ENCODE assay signal across 1 cellular context in the genomic region with DNA sequence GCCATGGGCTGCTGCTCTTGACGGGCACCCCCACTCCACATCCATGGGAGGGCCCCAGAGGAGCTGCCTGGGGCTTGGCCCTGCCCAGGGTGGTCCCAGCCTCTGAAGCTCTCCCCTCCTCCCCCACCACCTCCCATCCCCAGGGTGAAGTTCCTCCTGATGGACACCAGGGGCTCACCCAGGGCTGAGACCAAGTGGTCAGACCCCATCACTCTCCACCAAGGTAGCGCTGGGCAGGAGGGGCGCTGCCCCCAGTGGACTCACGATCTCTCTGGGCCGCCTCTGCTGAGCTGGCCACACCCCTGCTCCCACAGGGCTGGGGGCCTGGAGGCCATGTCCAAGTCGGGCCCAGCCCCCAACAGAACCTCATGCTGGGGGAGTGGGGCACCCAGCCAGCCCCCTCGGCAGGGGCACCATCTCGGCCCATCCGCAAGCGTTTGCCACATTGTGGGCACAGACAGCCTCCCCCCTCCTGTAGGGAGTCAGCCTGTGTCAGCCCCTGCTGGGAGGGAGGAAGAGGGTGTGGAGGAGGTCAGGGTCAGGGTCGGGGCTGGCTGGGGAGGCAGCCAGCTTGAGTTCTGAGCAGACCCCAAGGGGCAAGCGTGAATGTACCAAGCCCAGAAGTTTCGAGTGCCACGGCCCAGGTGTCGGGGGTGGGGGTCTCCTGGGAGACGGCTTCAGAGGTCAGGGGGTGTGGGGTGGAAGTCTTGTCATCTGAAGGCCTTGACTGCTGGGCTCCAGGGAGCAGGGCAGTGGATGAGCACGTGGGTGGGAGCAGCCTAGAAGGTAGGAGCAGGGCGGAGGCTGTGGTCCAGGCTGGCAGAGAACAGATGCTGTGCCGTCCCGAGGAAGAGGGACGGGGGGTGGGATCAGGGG.
TF ChIP-seq lines count a peak whose summit lies in the region.

No MANE protein-coding gene starts in this region.

TF ChIP-seq in HepG2, 621 proteins besides CTCF, POLR2A, EP300 and RAD21 (continued from another document and continues in another):
- TF ChIP-seq, protein P1, sequence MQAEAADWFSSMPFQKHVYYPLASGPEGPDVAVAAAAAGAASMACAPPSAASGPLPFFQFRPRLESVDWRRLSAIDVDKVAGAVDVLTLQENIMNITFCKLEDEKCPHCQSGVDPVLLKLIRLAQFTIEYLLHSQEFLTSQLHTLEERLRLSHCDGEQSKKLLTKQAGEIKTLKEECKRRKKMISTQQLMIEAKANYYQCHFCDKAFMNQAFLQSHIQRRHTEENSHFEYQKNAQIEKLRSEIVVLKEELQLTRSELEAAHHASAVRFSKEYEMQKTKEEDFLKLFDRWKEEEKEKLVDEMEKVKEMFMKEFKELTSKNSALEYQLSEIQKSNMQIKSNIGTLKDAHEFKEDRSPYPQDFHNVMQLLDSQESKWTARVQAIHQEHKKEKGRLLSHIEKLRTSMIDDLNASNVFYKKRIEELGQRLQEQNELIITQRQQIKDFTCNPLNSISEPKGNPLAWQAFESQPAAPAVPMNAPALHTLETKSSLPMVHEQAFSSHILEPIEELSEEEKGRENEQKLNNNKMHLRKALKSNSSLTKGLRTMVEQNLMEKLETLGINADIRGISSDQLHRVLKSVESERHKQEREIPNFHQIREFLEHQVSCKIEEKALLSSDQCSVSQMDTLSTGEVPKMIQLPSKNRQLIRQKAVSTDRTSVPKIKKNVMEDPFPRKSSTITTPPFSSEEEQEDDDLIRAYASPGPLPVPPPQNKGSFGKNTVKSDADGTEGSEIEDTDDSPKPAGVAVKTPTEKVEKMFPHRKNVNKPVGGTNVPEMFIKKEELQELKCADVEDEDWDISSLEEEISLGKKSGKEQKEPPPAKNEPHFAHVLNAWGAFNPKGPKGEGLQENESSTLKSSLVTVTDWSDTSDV (CRISPR knock-in tag; IDR thresholded peaks at IDR 0.05) = no peak
- no peak for TF ChIP-seq HNRNPUL1 (IDR thresholded peaks at IDR 0.05; ENCODE audit: low read depth, low read length)
- TF ChIP-seq, protein P2, sequence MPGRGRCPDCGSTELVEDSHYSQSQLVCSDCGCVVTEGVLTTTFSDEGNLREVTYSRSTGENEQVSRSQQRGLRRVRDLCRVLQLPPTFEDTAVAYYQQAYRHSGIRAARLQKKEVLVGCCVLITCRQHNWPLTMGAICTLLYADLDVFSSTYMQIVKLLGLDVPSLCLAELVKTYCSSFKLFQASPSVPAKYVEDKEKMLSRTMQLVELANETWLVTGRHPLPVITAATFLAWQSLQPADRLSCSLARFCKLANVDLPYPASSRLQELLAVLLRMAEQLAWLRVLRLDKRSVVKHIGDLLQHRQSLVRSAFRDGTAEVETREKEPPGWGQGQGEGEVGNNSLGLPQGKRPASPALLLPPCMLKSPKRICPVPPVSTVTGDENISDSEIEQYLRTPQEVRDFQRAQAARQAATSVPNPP (CRISPR knock-in tag; IDR thresholded peaks at IDR 0.05) = no peak
- TF ChIP-seq ZBTB20 (CRISPR knock-in tag; IDR thresholded peaks at IDR 0.05; ENCODE audit: borderline replicate concordance, low read depth) = peak; percentile 30; the same call in 1 of the 2 replicates
- TF ChIP-seq ZMYM3 (CRISPR knock-in tag; IDR thresholded peaks at IDR 0.05) = peak; percentile 60; the same call in 1 of the 2 replicates
- TF ChIP-seq CHCHD3 (CRISPR knock-in tag; IDR thresholded peaks at IDR 0.05) = no peak
- TF ChIP-seq SMAD3 (CRISPR knock-in tag; IDR thresholded peaks at IDR 0.05) = no peak
- 0 out of 2 replicates have a peak, but pooled peaks have one; percentile 17 for TF ChIP-seq ZNF891 (CRISPR knock-in tag; IDR thresholded peaks at IDR 0.05)
- TF ChIP-seq PITX1 (CRISPR knock-in tag; IDR thresholded peaks at IDR 0.05) = 0 out of 2 replicates have a peak, but pooled peaks have one; percentile 19
- TF ChIP-seq, protein P3, sequence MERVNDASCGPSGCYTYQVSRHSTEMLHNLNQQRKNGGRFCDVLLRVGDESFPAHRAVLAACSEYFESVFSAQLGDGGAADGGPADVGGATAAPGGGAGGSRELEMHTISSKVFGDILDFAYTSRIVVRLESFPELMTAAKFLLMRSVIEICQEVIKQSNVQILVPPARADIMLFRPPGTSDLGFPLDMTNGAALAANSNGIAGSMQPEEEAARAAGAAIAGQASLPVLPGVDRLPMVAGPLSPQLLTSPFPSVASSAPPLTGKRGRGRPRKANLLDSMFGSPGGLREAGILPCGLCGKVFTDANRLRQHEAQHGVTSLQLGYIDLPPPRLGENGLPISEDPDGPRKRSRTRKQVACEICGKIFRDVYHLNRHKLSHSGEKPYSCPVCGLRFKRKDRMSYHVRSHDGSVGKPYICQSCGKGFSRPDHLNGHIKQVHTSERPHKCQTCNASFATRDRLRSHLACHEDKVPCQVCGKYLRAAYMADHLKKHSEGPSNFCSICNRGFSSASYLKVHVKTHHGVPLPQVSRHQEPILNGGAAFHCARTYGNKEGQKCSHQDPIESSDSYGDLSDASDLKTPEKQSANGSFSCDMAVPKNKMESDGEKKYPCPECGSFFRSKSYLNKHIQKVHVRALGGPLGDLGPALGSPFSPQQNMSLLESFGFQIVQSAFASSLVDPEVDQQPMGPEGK (CRISPR knock-in tag; IDR thresholded peaks at IDR 0.05) = peak; percentile 76
- TF ChIP-seq ZNF143 (CRISPR knock-in tag; IDR thresholded peaks at IDR 0.05) = no peak
- TF ChIP-seq ZNF605 (CRISPR knock-in tag; IDR thresholded peaks at IDR 0.05) = no peak
- no peak for TF ChIP-seq ATAD3A (CRISPR knock-in tag; IDR thresholded peaks at IDR 0.05)
- no peak for TF ChIP-seq ZSCAN22 (CRISPR knock-in tag; IDR thresholded peaks at IDR 0.05)
- no peak for TF ChIP-seq ZNF33B (CRISPR knock-in tag; IDR thresholded peaks at IDR 0.05)
- TF ChIP-seq NRL (CRISPR knock-in tag; IDR thresholded peaks at IDR 0.05; ENCODE audit: borderline replicate concordance) = peak; percentile 61; the same call in 1 of the 2 replicates
- TF ChIP-seq PHF21A (CRISPR knock-in tag; IDR thresholded peaks at IDR 0.05) = no peak
- TF ChIP-seq ZNF225 (CRISPR knock-in tag; IDR thresholded peaks at IDR 0.05) = no peak
- TF ChIP-seq RBFOX2 (IDR thresholded peaks at IDR 0.05; ENCODE audit: low read depth, low read length) = 0 out of 2 replicates have a peak, but pooled peaks have one; percentile 19
- TF ChIP-seq SOX5 (CRISPR knock-in tag; IDR thresholded peaks at IDR 0.05; ENCODE audit: borderline replicate concordance) = no peak
- TF ChIP-seq ZNF441 (CRISPR knock-in tag; IDR thresholded peaks at IDR 0.05; ENCODE audit: borderline replicate concordance) = no peak
- peak; percentile 24; the same call in 1 of the 2 replicates for TF ChIP-seq YEATS4 (CRISPR knock-in tag; IDR thresholded peaks at IDR 0.05; ENCODE audit: borderline replicate concordance)
- TF ChIP-seq, protein P4, sequence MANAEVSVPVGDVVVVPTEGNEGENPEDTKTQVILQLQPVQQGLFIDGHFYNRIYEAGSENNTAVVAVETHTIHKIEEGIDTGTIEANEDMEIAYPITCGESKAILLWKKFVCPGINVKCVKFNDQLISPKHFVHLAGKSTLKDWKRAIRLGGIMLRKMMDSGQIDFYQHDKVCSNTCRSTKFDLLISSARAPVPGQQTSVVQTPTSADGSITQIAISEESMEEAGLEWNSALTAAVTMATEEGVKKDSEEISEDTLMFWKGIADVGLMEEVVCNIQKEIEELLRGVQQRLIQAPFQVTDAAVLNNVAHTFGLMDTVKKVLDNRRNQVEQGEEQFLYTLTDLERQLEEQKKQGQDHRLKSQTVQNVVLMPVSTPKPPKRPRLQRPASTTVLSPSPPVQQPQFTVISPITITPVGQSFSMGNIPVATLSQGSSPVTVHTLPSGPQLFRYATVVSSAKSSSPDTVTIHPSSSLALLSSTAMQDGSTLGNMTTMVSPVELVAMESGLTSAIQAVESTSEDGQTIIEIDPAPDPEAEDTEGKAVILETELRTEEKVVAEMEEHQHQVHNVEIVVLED (CRISPR knock-in tag; IDR thresholded peaks at IDR 0.05; ENCODE audit: borderline replicate concordance) = peak; percentile 19; the same call in 1 of the 2 replicates
- no peak for TF ChIP-seq ARNTL (CRISPR knock-in tag; IDR thresholded peaks at IDR 0.05)
- peak; percentile 79 for TF ChIP-seq ZMAT3 (CRISPR knock-in tag; conservative IDR thresholded peaks at IDR 0.05)
- no peak for TF ChIP-seq ZNF354B (CRISPR knock-in tag; IDR thresholded peaks at IDR 0.05)
- TF ChIP-seq ZNF547 (CRISPR knock-in tag; IDR thresholded peaks at IDR 0.05) = no peak
- no peak for TF ChIP-seq NONO (IDR thresholded peaks at IDR 0.05)
- no peak for TF ChIP-seq NONO (CRISPR knock-in tag; conservative IDR thresholded peaks at IDR 0.05)
- TF ChIP-seq TARDBP (CRISPR knock-in tag; IDR thresholded peaks at IDR 0.05) = no peak
- TF ChIP-seq, protein P5, sequence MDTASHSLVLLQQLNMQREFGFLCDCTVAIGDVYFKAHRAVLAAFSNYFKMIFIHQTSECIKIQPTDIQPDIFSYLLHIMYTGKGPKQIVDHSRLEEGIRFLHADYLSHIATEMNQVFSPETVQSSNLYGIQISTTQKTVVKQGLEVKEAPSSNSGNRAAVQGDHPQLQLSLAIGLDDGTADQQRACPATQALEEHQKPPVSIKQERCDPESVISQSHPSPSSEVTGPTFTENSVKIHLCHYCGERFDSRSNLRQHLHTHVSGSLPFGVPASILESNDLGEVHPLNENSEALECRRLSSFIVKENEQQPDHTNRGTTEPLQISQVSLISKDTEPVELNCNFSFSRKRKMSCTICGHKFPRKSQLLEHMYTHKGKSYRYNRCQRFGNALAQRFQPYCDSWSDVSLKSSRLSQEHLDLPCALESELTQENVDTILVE (CRISPR knock-in tag; IDR thresholded peaks at IDR 0.05) = no peak
- TF ChIP-seq SRSF1 (optimal IDR thresholded peaks at IDR 0.05; ENCODE audit: low read depth, low read length) = peak; percentile 86
- TF ChIP-seq RFX5 (IDR thresholded peaks at IDR 0.05; ENCODE audit: low read depth, low read length) = no peak
- TF ChIP-seq, protein P6, sequence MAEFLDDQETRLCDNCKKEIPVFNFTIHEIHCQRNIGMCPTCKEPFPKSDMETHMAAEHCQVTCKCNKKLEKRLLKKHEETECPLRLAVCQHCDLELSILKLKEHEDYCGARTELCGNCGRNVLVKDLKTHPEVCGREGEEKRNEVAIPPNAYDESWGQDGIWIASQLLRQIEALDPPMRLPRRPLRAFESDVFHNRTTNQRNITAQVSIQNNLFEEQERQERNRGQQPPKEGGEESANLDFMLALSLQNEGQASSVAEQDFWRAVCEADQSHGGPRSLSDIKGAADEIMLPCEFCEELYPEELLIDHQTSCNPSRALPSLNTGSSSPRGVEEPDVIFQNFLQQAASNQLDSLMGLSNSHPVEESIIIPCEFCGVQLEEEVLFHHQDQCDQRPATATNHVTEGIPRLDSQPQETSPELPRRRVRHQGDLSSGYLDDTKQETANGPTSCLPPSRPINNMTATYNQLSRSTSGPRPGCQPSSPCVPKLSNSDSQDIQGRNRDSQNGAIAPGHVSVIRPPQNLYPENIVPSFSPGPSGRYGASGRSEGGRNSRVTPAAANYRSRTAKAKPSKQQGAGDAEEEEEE (CRISPR knock-in tag; IDR thresholded peaks at IDR 0.05; ENCODE audit: borderline replicate concordance) = no peak
- TF ChIP-seq AGO2 (optimal IDR thresholded peaks at IDR 0.05; ENCODE audit: low read depth, low read length) = peak; percentile 20
- TF ChIP-seq ZNF841 (CRISPR knock-in tag; IDR thresholded peaks at IDR 0.05; ENCODE audit: borderline replicate concordance) = no peak
- TF ChIP-seq, protein P7, sequence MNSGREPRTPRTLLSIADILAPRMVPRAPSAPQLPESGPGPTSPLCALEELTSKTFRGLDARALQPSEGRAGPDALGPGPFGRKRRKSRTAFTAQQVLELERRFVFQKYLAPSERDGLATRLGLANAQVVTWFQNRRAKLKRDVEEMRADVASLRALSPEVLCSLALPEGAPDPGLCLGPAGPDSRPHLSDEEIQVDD (CRISPR knock-in tag; IDR thresholded peaks at IDR 0.05; ENCODE audit: borderline replicate concordance) = no peak
- no peak for TF ChIP-seq RFXAP (CRISPR knock-in tag; IDR thresholded peaks at IDR 0.05; ENCODE audit: borderline replicate concordance)
- TF ChIP-seq CBX5 (CRISPR knock-in tag; IDR thresholded peaks at IDR 0.05; ENCODE audit: borderline replicate concordance) = 0 out of 2 replicates have a peak, but pooled peaks have one; percentile 30
- no peak for TF ChIP-seq ZNF670 (CRISPR knock-in tag; IDR thresholded peaks at IDR 0.05; ENCODE audit: borderline replicate concordance)
- peak; percentile 87 for TF ChIP-seq HNRNPL (IDR thresholded peaks at IDR 0.05; ENCODE audit: low read depth, low read length)
- TF ChIP-seq, protein P8, sequence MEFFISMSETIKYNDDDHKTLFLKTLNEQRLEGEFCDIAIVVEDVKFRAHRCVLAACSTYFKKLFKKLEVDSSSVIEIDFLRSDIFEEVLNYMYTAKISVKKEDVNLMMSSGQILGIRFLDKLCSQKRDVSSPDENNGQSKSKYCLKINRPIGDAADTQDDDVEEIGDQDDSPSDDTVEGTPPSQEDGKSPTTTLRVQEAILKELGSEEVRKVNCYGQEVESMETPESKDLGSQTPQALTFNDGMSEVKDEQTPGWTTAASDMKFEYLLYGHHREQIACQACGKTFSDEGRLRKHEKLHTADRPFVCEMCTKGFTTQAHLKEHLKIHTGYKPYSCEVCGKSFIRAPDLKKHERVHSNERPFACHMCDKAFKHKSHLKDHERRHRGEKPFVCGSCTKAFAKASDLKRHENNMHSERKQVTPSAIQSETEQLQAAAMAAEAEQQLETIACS (CRISPR knock-in tag; IDR thresholded peaks at IDR 0.05) = no peak
- TF ChIP-seq, protein P9, sequence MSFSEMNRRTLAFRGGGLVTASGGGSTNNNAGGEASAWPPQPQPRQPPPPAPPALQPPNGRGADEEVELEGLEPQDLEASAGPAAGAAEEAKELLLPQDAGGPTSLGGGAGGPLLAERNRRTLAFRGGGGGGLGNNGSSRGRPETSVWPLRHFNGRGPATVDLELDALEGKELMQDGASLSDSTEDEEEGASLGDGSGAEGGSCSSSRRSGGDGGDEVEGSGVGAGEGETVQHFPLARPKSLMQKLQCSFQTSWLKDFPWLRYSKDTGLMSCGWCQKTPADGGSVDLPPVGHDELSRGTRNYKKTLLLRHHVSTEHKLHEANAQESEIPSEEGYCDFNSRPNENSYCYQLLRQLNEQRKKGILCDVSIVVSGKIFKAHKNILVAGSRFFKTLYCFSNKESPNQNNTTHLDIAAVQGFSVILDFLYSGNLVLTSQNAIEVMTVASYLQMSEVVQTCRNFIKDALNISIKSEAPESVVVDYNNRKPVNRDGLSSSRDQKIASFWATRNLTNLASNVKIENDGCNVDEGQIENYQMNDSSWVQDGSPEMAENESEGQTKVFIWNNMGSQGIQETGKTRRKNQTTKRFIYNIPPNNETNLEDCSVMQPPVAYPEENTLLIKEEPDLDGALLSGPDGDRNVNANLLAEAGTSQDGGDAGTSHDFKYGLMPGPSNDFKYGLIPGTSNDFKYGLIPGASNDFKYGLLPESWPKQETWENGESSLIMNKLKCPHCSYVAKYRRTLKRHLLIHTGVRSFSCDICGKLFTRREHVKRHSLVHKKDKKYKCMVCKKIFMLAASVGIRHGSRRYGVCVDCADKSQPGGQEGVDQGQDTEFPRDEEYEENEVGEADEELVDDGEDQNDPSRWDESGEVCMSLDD (CRISPR knock-in tag; IDR thresholded peaks at IDR 0.05; ENCODE audit: borderline replicate concordance) = no peak
- TF ChIP-seq RNF2 (conservative IDR thresholded peaks at IDR 0.05; ENCODE audit: low read depth) = no peak
- no peak for TF ChIP-seq NFRKB (IDR thresholded peaks at IDR 0.05)
- no peak for TF ChIP-seq ZNF3 (CRISPR knock-in tag; IDR thresholded peaks at IDR 0.05)
- TF ChIP-seq SRY (CRISPR knock-in tag; IDR thresholded peaks at IDR 0.05) = no peak
- no peak for TF ChIP-seq SMAD9 (CRISPR knock-in tag; IDR thresholded peaks at IDR 0.05)
